8 cellular contexts compared by ENCODE assay signal in genomic region chr2:95728878-95729511, GRCh38.
DNase-seq lines count a peak whose midpoint lies in the region; ATAC-seq and TF ChIP-seq lines count a peak whose summit lies in the region.

No MANE protein-coding gene starts in this region.

- no peaks in the 10 kb centered on the region for H3K9me3 ChIP-seq in thoracic aorta

- no peaks in the 10 kb centered on the region for H3K4me1 ChIP-seq in thoracic aorta (ENCODE audit: control insufficient read depth in 1 of 2, low read depth in 2 of 2)

- H3K27ac ChIP-seq in dorsolateral prefrontal cortex (peak overlapping the region in 6 of 59 donors; percentile 11 to 52 (median 30)), thoracic aorta (no peak overlapping the region)

- peaks cover 0 to 4% (median 0%) of the 10 kb centered on the region in 45 donors for H3K27me3 ChIP-seq in dorsolateral prefrontal cortex
- no peaks in the 10 kb centered on the region for H3K27me3 ChIP-seq in thoracic aorta (replicated peaks; ENCODE audit: insufficient read depth)

- intact Hi-C loops in dorsolateral prefrontal cortex (cut with DNase I) = loop anchor here (1.0 to 10.0 kb wide), 4 partner anchors 194 to 342 kb away; no protein-coding TSS in a partner anchor

- peak; percentile 63 to 97 (median 88) for TF ChIP-seq CTCF in dorsolateral prefrontal cortex (IDR thresholded peaks at IDR 0.05 in 54 of 56, conservative IDR thresholded peaks at IDR 0.05 in 2 of 56; ENCODE audit: low read depth in 1 of 56, partially characterized antibody in 56 of 56)
- TF ChIP-seq CTCF in thoracic aorta (IDR thresholded peaks at IDR 0.05) = peak; percentile 69

- H3K4me3 ChIP-seq in dorsolateral prefrontal cortex (no peak overlapping the region), thoracic aorta (no peak overlapping the region)

- H3K36me3 ChIP-seq in thoracic aorta = no peaks in the 10 kb centered on the region

- DNase-seq in Ammon's horn (ENCODE audit: low spot score) (peak; percentile 92), NCI-H146 (lab: John Stamatoyannopoulos, UW) (peak; percentile 85), SW480 (ENCODE audit: low spot score) (peak; percentile 92), dorsolateral prefrontal cortex (peak; percentile 39 to 89 (median 77)), lung microvascular endothelial cell (ENCODE audit: low read depth in 2 of 2) (peak; percentile 80 to 84), thoracic aorta (ENCODE audit: low spot score) (peak; percentile 3), NCI-H1048 (lab: John Stamatoyannopoulos, UW) (no peak)

- ATAC-seq in GM18873 (IDR thresholded peaks at IDR 0.05; ENCODE audit: low FRiP score, unreplicated experiment) (peak; percentile 49), thoracic aorta (ENCODE audit: insufficient number of reproducible peaks, low FRiP score, low read depth) (peak; percentile 92)
